In the genomic region with DNA sequence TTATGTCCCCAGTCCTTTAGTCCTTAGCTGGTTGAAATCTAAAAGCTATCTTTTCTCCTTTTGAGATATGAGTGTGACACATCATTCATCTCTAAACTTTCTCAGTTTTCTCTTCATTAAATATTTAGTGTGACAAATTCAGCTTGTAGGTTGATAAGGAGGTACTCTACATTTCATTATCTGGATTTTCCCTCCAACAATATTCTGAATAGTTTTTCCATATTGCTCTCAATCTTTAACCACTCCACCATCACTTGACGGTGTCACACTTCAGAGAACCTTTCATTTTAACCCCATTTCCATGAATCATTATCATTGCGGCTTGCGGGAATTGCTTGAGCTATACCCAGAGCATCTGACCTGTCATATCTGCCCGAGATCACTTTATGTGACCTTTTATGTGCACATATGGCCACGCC, we compare ENCODE assay signal across 9 cellular contexts. TPM values are rescaled to one million over a fixed set of nuclear protein-coding genes. Genes with fewer than 3 reads are reported as not detected.
DNase-seq lines count a peak whose midpoint lies in the region; ATAC-seq, FAIRE-seq and TF ChIP-seq lines count a peak whose summit lies in the region.
"Had no signal": no experiment of that assay in that cellular context is flagged by ENCODE, and none has a peak within 500 bp of the region (broad histone marks: within the 10 kb centered on the region; RNA-seq: fewer than 3 reads in every experiment).

No MANE protein-coding gene starts in this region.

- H4K20me1 ChIP-seq in GM23248 (ENCODE audit: insufficient read depth): no peaks in the 10 kb centered on the region

- WGBS in GM23248 (ENCODE audit: low coverage in 1 of 2, low lambda C conversion rate in 2 of 2, missing lambda C conversion rate in 2 of 2), 2 experiments: 40 to 52% methylated on average over 5 of the region's 5 CpGs
- WGBS in gastroesophageal sphincter (ENCODE audit: low coverage in 1 of 2), 2 donors: 38 to 72% methylated on average over 5 of the region's 5 CpGs

- TF ChIP-seq CTCF in gastroesophageal sphincter (IDR thresholded peaks at IDR 0.05): no peak

- DNase-seq in CD1c-positive myeloid dendritic cell (ENCODE audit: extremely low spot score) (peak; percentile 27), GM23248 (peak; percentile 55), MV-4-11 (lab: John Stamatoyannopoulos, UW) (peak; percentile 84), GM19239 (ENCODE audit: insufficient read length, low spot score) (no peak), hypothalamus (lab: John Stamatoyannopoulos, UW) (no peak)
- no peak for DNase-seq in activated effector memory CD4-positive, alpha-beta T cell treated with Interleukin-2 at 50 U/mL for 16 hours
- DNase-seq: left cardiac atrium had no signal

- H3K9me3 ChIP-seq in GM23248 (ENCODE audit: low read depth) (no peaks in the 10 kb centered on the region), gastroesophageal sphincter (peaks cover 0 to 7% (median 0%) of the 10 kb centered on the region in 3 donors)

- H3K9me2 ChIP-seq in GM23248 (ENCODE audit: insufficient read depth): no peaks in the 10 kb centered on the region

- TF ChIP-seq EP300 in gastroesophageal sphincter (IDR thresholded peaks at IDR 0.05): no peak

- H3K4me3 ChIP-seq in GM23248 (peak overlapping the region; percentile 12), gastroesophageal sphincter (no peak overlapping the region)

- FAIRE-seq in GM19239 (lab: Jason Lieb, UNC): no peak

- H3K9ac ChIP-seq in GM23248: peak overlapping the region; percentile 50

- H2AFZ ChIP-seq in GM23248: no peak overlapping the region

- no peak for TF ChIP-seq POLR2A in gastroesophageal sphincter (IDR thresholded peaks at IDR 0.05)

- in situ Hi-C loops in GM23248 (cut with MboI): loop anchor here (25.0 kb wide), 1 partner anchor 1273 kb away; no protein-coding TSS in a partner anchor

- ATAC-seq in gastroesophageal sphincter (peak; percentile 22), GM19455 (IDR thresholded peaks at IDR 0.05; ENCODE audit: unreplicated experiment) (no peak)

- H3K36me3 ChIP-seq in GM23248 (ENCODE audit: low read depth) (no peaks in the 10 kb centered on the region), gastroesophageal sphincter (no peaks in the 10 kb centered on the region)

- peaks cover 44% of the 10 kb centered on the region for H3K4me1 ChIP-seq in GM23248 (ENCODE audit: insufficient read depth)
- H3K4me1 ChIP-seq in gastroesophageal sphincter: peaks cover 0 to 23% (median 0%) of the 10 kb centered on the region in 3 donors

- H3K79me2 ChIP-seq in GM23248 (ENCODE audit: insufficient read depth): no peaks in the 10 kb centered on the region

- H3K27ac ChIP-seq in GM23248: peak overlapping the region; percentile 98
- H3K27ac ChIP-seq in gastroesophageal sphincter: peak overlapping the region in 3 of 4 donors; percentile 35 to 87 (median 67)

- no peaks in the 10 kb centered on the region for H3K27me3 ChIP-seq in GM23248 (replicated peaks; ENCODE audit: insufficient read depth)
- H3K27me3 ChIP-seq in gastroesophageal sphincter: no peaks in the 10 kb centered on the region

- H3F3A ChIP-seq in GM23248 (ENCODE audit: insufficient read depth): peaks cover 48% of the 10 kb centered on the region

- H3K4me2 ChIP-seq in GM23248 (ENCODE audit: unreplicated experiment): peak overlapping the region; percentile 59

RNA-seq across cellular contexts. Expression of a gene that starts 16.1 kb away (rescaled TPM):
- total RNA-seq in GM23248 (2014; rRNA removed; shearing (Covaris generic)): 1.5 and 11.4 TPM in 2 replicates
- 0.89 and 1.1 TPM in 2 replicates for polyA plus RNA-seq in GM23248 (2016; fragmentation: Nextera tagmentation; extraction: Ambion mirVana)
- total RNA-seq in gastroesophageal sphincter: 1 to 10 TPM; 2.0 to 9.8 (median 9.2) TPM

RNA-seq across cellular contexts. Expression of a gene that starts 46.9 kb away (rescaled TPM):
- total RNA-seq in GM23248 (2014; rRNA removed; shearing (Covaris generic)): not detected in 2 replicates
- polyA plus RNA-seq in GM23248 (2016; fragmentation: Nextera tagmentation; extraction: Ambion mirVana): not detected in 2 replicates
- under 1 TPM in 2 of 4 donors, not detected in 2; 0.13 to 0.22 TPM for total RNA-seq in gastroesophageal sphincter

Comparison
In these comparisons a context has a peak if more than half of its experiments do, and no peak if none do; other contexts are left out.
1. DNase-seq: peak in CD1c-positive myeloid dendritic cell (single experiment), GM23248 (single experiment) and MV-4-11 (single experiment); none in GM19239 (single experiment), hypothalamus (0 of 51) and activated effector memory CD4-positive, alpha-beta T cell treated with Interleukin-2 at 50 U/mL for 16 hours (single experiment).